ENCODE assay signal across 19 cellular contexts in genomic region chrX:118802857-118803256, GRCh38. TPM values are rescaled to one million over a fixed set of nuclear protein-coding genes. Genes with fewer than 3 reads are reported as not detected.
DNase-seq lines count a peak whose midpoint lies in the region; ATAC-seq and TF ChIP-seq lines count a peak whose summit lies in the region.
"Had no signal": no experiment of that assay in that cellular context is flagged by ENCODE, and none has a peak within 500 bp of the region (broad histone marks: within the 10 kb centered on the region; RNA-seq: fewer than 3 reads in every experiment).

No MANE protein-coding gene starts in this region.

- TF ChIP-seq CTCF in chondrocyte (IDR thresholded peaks at IDR 0.05) (no peak), brain microvascular endothelial cell (IDR thresholded peaks at IDR 0.05; ENCODE audit: low read depth, low read length, missing control alignments) (no peak)

- peaks cover 10% of the 10 kb centered on the region for H3K4me1 Mint-ChIP-seq in chondrocyte (ENCODE audit: low read depth)
- H3K4me1 Mint-ChIP-seq: WTC11 had no signal

- peak; percentile 40 for DNase-seq in EH (ENCODE audit: low read depth)
- DNase-seq in NOMO-1 treated with dmso at 0.1 percent for 144 hours (lab: John Stamatoyannopoulos, UW; ENCODE audit: unreplicated experiment), result peak; percentile 22
- no peak for DNase-seq in chondrocyte (ENCODE audit: low spot score)
- DNase-seq in medulla oblongata (ENCODE audit: extremely low spot score), result peak; percentile 43
- DNase-seq in brain microvascular endothelial cell, result no peak
- DNase-seq: activated effector memory CD4-positive, alpha-beta T cell treated with anti-CD3 and anti-CD28 coated beads, Interleukin-2, amount 50 U/mL, for 16 hours; effector memory CD8-positive, alpha-beta T cell; HFFc6; kidney; SK-N-SH had no signal

- no peak overlapping the region for H3K4me3 ChIP-seq in brain microvascular endothelial cell (ENCODE audit: low read depth, low read length)
- H3K4me3 ChIP-seq: heart left ventricle, suprapubic skin had no signal

- no peak for ATAC-seq in HG02588 (IDR thresholded peaks at IDR 0.05; ENCODE audit: unreplicated experiment)
- ATAC-seq in GM18511 (IDR thresholded peaks at IDR 0.05; ENCODE audit: unreplicated experiment), result no peak
- ATAC-seq in GM18858 (IDR thresholded peaks at IDR 0.05; ENCODE audit: unreplicated experiment), result no peak
- ATAC-seq: effector memory CD8-positive, alpha-beta T cell; WTC11 had no signal

- H3K4me3 Mint-ChIP-seq in chondrocyte (ENCODE audit: unreplicated experiment), result no peak overlapping the region
- H3K4me3 Mint-ChIP-seq: effector memory CD8-positive, alpha-beta T cell; HFFc6; WTC11 had no signal

- H3K27ac ChIP-seq in brain microvascular endothelial cell, result no peak overlapping the region
- H3K27ac ChIP-seq: heart left ventricle, HL-60, suprapubic skin had no signal

- H3K36me3 Mint-ChIP-seq in chondrocyte (ENCODE audit: low read depth), result no peaks in the 10 kb centered on the region

- in situ Hi-C loops in brain microvascular endothelial cell (cut with HindIII; ENCODE audit: low pct_ligation_motif_present, low sequenced_read_pairs), result no loop called here

- H3K27me3 ChIP-seq in brain microvascular endothelial cell (replicated peaks), result no peaks in the 10 kb centered on the region
- H3K27me3 ChIP-seq: heart left ventricle, suprapubic skin had no signal

- H3K36me3 ChIP-seq in brain microvascular endothelial cell (replicated peaks), result no peaks in the 10 kb centered on the region
- H3K36me3 ChIP-seq: heart left ventricle, suprapubic skin had no signal

- peaks cover 14% of the 10 kb centered on the region for H3K9me3 Mint-ChIP-seq in chondrocyte (ENCODE audit: low read depth)
- H3K9me3 Mint-ChIP-seq: effector memory CD8-positive, alpha-beta T cell; HFFc6 had no signal

- H3K27me3 Mint-ChIP-seq in chondrocyte (ENCODE audit: low read depth), result no peaks in the 10 kb centered on the region
- H3K27me3 Mint-ChIP-seq: progenitor cell of endocrine pancreas had no signal

- H3K27ac Mint-ChIP-seq in chondrocyte (ENCODE audit: unreplicated experiment), result peak overlapping the region; percentile 11
- H3K27ac Mint-ChIP-seq: HFFc6, progenitor cell of endocrine pancreas, WTC11 had no signal

RNA-seq across cellular contexts. Expression of gene ZCCHC12, which starts 20.8 kb away (rescaled TPM):
- not detected in 3 replicates for total RNA-seq in chondrocyte
- total RNA-seq: HFFc6, kidney, LHCN-M2, suprapubic skin had no signal

Comparison
In these comparisons a context has a peak if more than half of its experiments do, and no peak if none do; other contexts are left out.
1. DNase-seq: peak in EH (single experiment), NOMO-1 treated with dmso at 0.1 percent for 144 hours (single experiment) and medulla oblongata (single experiment); none in chondrocyte (single experiment) and brain microvascular endothelial cell (single experiment).